ENCODE assay signal across 26 cellular contexts in genomic region chr10:68565658-68566057, GRCh38.
"Had no signal": no experiment of that assay in that cellular context is flagged by ENCODE, and none has a peak within 500 bp of the region (broad histone marks: within the 10 kb centered on the region; RNA-seq: fewer than 3 reads in every experiment).

No MANE protein-coding gene starts in this region.

- H3K4me3 Mint-ChIP-seq: activated B cell treated with CpG ODN at 0.5 μM for 24 hours; activated CD8-positive, alpha-beta T cell treated with anti-CD3 and anti-CD28 coated beads for 36 hours; activated T-cell treated with anti-CD3 and anti-CD28 coated beads, Interleukin-2, amount 50 U/mL, for 4 hours; activated T-helper 17 cell treated with anti-CD3 and anti-CD28 coated beads, Interleukin-2, amount 50 U/mL, for 72 hours; dendritic cell treated with granulocyte-macrophage colony-stimulating factor and Interleukin-4, amounts not matched to agents 40 ng/mL and 50 ng/mL, for 4 days; immature natural killer cell; memory B cell; naive thymus-derived CD8-positive, alpha-beta T cell had no signal

- H3K27ac Mint-ChIP-seq: activated B cell treated with CpG ODN at 0.5 μM for 24 hours; activated CD8-positive, alpha-beta T cell treated with anti-CD3 and anti-CD28 coated beads for 36 hours; activated T-helper 17 cell treated with anti-CD3 and anti-CD28 coated beads, Interleukin-2, amount 50 U/mL, for 72 hours; dendritic cell treated with granulocyte-macrophage colony-stimulating factor and Interleukin-4, amounts not matched to agents 40 ng/mL and 50 ng/mL, for 4 days; immature natural killer cell; memory B cell; naive thymus-derived CD8-positive, alpha-beta T cell; progenitor cell of endocrine pancreas had no signal

- H3K9me3 ChIP-seq: esophagus squamous epithelium, right lobe of liver, transverse colon had no signal

- H3K4me1 ChIP-seq: right lobe of liver had no signal

- H3K27ac ChIP-seq: epithelial cell of prostate, esophagus squamous epithelium, right lobe of liver, transverse colon had no signal

- ATAC-seq: activated CD8-positive, alpha-beta T cell treated with anti-CD3 and anti-CD28 coated beads for 36 hours; activated T-cell treated with anti-CD3 and anti-CD28 coated beads, Interleukin-2, amount 50 U/mL, for 4 hours; activated T-helper 17 cell treated with anti-CD3 and anti-CD28 coated beads, Interleukin-2, amount 50 U/mL, for 72 hours; left colon; naive thymus-derived CD8-positive, alpha-beta T cell; right lobe of liver had no signal

- DNase-seq: activated B cell treated with CpG ODN at 0.5 μM for 24 hours; activated CD4-positive, alpha-beta T cell treated with anti-CD3 and anti-CD28 coated beads, Interleukin-2, amount 50 U/mL, for 1 hour; activated CD8-positive, alpha-beta T cell treated with anti-CD3 and anti-CD28 coated beads for 36 hours; activated gamma-delta T cell treated with Interleukin-2 at 50 U/mL for 16 hours; activated naive CD4-positive, alpha-beta T cell treated with anti-CD3 and anti-CD28 coated beads, Interleukin-2, amount 50 U/mL, for 16 hours; activated T-cell treated with anti-CD3 and anti-CD28 coated beads, Interleukin-2, amount 50 U/mL, for 4 hours; amniotic stem cell; central memory CD4-positive, alpha-beta T cell; effector CD4-positive, alpha-beta T cell; esophagus squamous epithelium; foreskin melanocyte; hippocampal formation; immature natural killer cell; kidney; left colon; naive thymus-derived CD8-positive, alpha-beta T cell; right lobe of liver; stimulated activated CD4-positive, alpha-beta T cell treated with anti-CD3 and anti-CD28 coated beads, Interleukin-2, amount 100 ng/mL, for 48 hours; stimulated activated naive CD4-positive, alpha-beta T cell treated with Interleukin-2 at 50 U/mL for 16 hours; T-helper 2 cell; transverse colon had no signal

- H3K4me3 ChIP-seq: esophagus squamous epithelium, right lobe of liver, transverse colon had no signal

- H3K9me3 Mint-ChIP-seq: activated B cell treated with CpG ODN at 0.5 μM for 24 hours; activated CD8-positive, alpha-beta T cell treated with anti-CD3 and anti-CD28 coated beads for 36 hours; activated T-cell treated with anti-CD3 and anti-CD28 coated beads, Interleukin-2, amount 50 U/mL, for 4 hours; activated T-helper 17 cell treated with anti-CD3 and anti-CD28 coated beads, Interleukin-2, amount 50 U/mL, for 72 hours; dendritic cell treated with granulocyte-macrophage colony-stimulating factor and Interleukin-4, amounts not matched to agents 40 ng/mL and 50 ng/mL, for 4 days; memory B cell; naive thymus-derived CD8-positive, alpha-beta T cell had no signal

- H3K27me3 Mint-ChIP-seq: progenitor cell of endocrine pancreas had no signal

- H3K27me3 ChIP-seq: right lobe of liver had no signal

- H3K36me3 ChIP-seq: esophagus squamous epithelium, right lobe of liver, transverse colon had no signal

- H3K36me3 Mint-ChIP-seq: immature natural killer cell, memory B cell had no signal
